8 cellular contexts compared by ENCODE assay signal in the genomic region with DNA sequence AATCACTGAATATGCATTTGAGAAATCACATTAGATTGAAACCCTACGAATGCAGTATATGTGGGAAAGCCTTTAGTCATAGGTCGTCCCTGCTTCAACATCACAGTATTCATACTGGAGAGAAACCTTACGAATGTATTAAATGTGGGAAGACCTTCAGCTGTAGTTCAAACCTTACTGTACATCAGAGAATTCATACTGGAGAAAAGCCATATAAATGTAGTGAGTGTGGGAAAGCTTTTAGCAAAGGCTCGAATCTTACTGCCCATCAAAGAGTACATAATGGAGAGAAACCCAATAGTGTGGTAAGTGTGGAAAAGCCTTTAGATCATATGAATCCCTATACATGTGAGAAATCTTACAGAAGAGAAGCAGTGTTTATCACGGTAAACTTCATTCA. TPM values are rescaled to one million over a fixed set of nuclear protein-coding genes. Genes with fewer than 3 reads are reported as not detected.
DNase-seq lines count a peak whose midpoint lies in the region; ATAC-seq, FAIRE-seq and TF ChIP-seq lines count a peak whose summit lies in the region.
"Not testable (repeated sequence)": the region's sequence is repeated elsewhere in the genome, so short reads cannot be mapped to it uniquely, and the experiment has no call there.
"Had no signal": no experiment of that assay in that cellular context is flagged by ENCODE, and none has a peak within 500 bp of the region (broad histone marks: within the 10 kb centered on the region; RNA-seq: fewer than 3 reads in every experiment).

No MANE protein-coding gene starts in this region.

- not testable (repeated sequence) for TF ChIP-seq RAD21 in HCT116 (IDR thresholded peaks at IDR 0.05; ENCODE audit: low read depth); liver (IDR thresholded peaks at IDR 0.05)

- H3K4me3 Mint-ChIP-seq in CD8-positive, alpha-beta memory T cell; astrocyte (ENCODE audit: unreplicated experiment): not testable (repeated sequence)

- not testable (repeated sequence) for H3K27ac Mint-ChIP-seq in CD8-positive, alpha-beta memory T cell; astrocyte (ENCODE audit: unreplicated experiment)

- not testable (repeated sequence) for DNase-seq in CD8-positive, alpha-beta memory T cell; HCT116 (ENCODE audit: low read depth, low spot score); HTR-8/SVneo (ENCODE audit: insufficient read length, low spot score); astrocyte (ENCODE audit: low read depth)

- intact Hi-C loops in HCT116 (cut with micrococcal nuclease) = not testable (repeated sequence)

- peaks cover 22 to 56% (median 49%) of the 10 kb centered on the region in 3 donors for H3K36me3 Mint-ChIP-seq in CD8-positive, alpha-beta memory T cell
- peaks cover 47% of the 10 kb centered on the region for H3K36me3 Mint-ChIP-seq in astrocyte (ENCODE audit: low read depth, unreplicated experiment)

- peak overlapping the region; percentile 8 for H3K4me3 ChIP-seq in CD8-positive, alpha-beta memory T cell (ENCODE audit: low read length)
- H3K4me3 ChIP-seq in HCT116 (replicated peaks in 1 of 2; ENCODE audit: low read depth in 1 of 2, low read length in 2 of 2); astrocyte (ENCODE audit: insufficient read depth, low read depth, low read length): not testable (repeated sequence)
- H3K4me3 ChIP-seq in liver (ENCODE audit: low read depth in 1 of 3, low read length in 3 of 3) = peak overlapping the region in 2 of 3 donors; percentile 5 to 20

- not testable (repeated sequence) for H3K4me1 Mint-ChIP-seq in CD8-positive, alpha-beta memory T cell; astrocyte (ENCODE audit: low read depth, unreplicated experiment)

- TF ChIP-seq CTCF in HCT116 (IDR thresholded peaks at IDR 0.05 in 2 of 3, conservative IDR thresholded peaks at IDR 0.05 in 1 of 3; ENCODE audit: borderline replicate concordance in 1 of 3, insufficient read depth in 1 of 3, low read depth in 2 of 3, low read length in 2 of 3); astrocyte (IDR thresholded peaks at IDR 0.05; ENCODE audit: insufficient read depth, low read depth, low read length); liver (IDR thresholded peaks at IDR 0.05; ENCODE audit: low read depth, low read length, missing input control): not testable (repeated sequence)

- H3K9ac ChIP-seq in HCT116 (ENCODE audit: low read length); astrocyte (ENCODE audit: low read length); liver (ENCODE audit: low read depth in 1 of 2, low read length in 2 of 2): not testable (repeated sequence)

- POLR2A ChIA-PET in CD8-positive, alpha-beta memory T cell (lab: Charles Lee); HCT116 (lab: Charles Lee): not testable (repeated sequence)

- H3K36me3 ChIP-seq in CD8-positive, alpha-beta memory T cell (ENCODE audit: insufficient read depth, low read length) = peaks cover 24% of the 10 kb centered on the region
- peaks cover 8 to 38% of the 10 kb centered on the region in 2 experiments; a peak in 3 of 4 replicates for H3K36me3 ChIP-seq in HCT116 (ENCODE audit: control insufficient read depth in 1 of 2, insufficient read depth in 2 of 2, low read length in 2 of 2)
- H3K36me3 ChIP-seq in astrocyte (ENCODE audit: insufficient read depth, low read length) = peaks cover 32% of the 10 kb centered on the region
- H3K36me3 ChIP-seq in liver (ENCODE audit: control insufficient read depth in 4 of 4, insufficient read depth in 3 of 4, low read depth in 1 of 4, low read length in 3 of 4) = peaks cover 5 to 45% (median 44%) of the 10 kb centered on the region in 4 donors

- CTCF ChIA-PET in CD8-positive, alpha-beta memory T cell (lab: Charles Lee); HCT116 (lab: Charles Lee): not testable (repeated sequence)

- 89% methylated on average over 5 of the region's 5 CpGs for WGBS in liver

- not testable (repeated sequence) for H2AFZ ChIP-seq in HCT116 (ENCODE audit: low read depth, low read length, poor library complexity, severe bottlenecking); astrocyte (ENCODE audit: low read depth, low read length)

- not testable (repeated sequence) for H3K27me3 Mint-ChIP-seq in CD8-positive, alpha-beta memory T cell; astrocyte (ENCODE audit: low read depth, unreplicated experiment)

- H3K27me3 ChIP-seq in CD8-positive, alpha-beta memory T cell (ENCODE audit: insufficient read depth, low read length, poor library complexity, severe bottlenecking); HCT116 (ENCODE audit: insufficient read depth, low read length); astrocyte (ENCODE audit: insufficient read depth, low read length); liver (ENCODE audit: control insufficient read depth in 4 of 4, insufficient read depth in 4 of 4, low read length in 3 of 4): not testable (repeated sequence)

- not testable (repeated sequence) for ATAC-seq in HCT116

- H3K4me1 ChIP-seq in CD8-positive, alpha-beta memory T cell (ENCODE audit: insufficient read depth, low read length); HCT116 (ENCODE audit: control insufficient read depth in 1 of 2, insufficient read depth in 2 of 2, low read length in 2 of 2); astrocyte (ENCODE audit: insufficient read depth, low read length); liver (ENCODE audit: control insufficient read depth in 4 of 4, insufficient read depth in 4 of 4, low read length in 3 of 4): not testable (repeated sequence)

- H3K9me3 ChIP-seq in CD8-positive, alpha-beta memory T cell (ENCODE audit: low read length) = peaks cover 42% of the 10 kb centered on the region
- not testable (repeated sequence) for H3K9me3 ChIP-seq in HCT116 (ENCODE audit: control insufficient read depth in 1 of 2, insufficient read depth in 1 of 2, low read depth in 1 of 2, low read length in 2 of 2)
- H3K9me3 ChIP-seq in astrocyte (ENCODE audit: insufficient read depth, low read depth, low read length) (peaks cover 38% of the 10 kb centered on the region), liver (ENCODE audit: control insufficient read depth in 4 of 4, low read length in 3 of 4) (peaks cover 19 to 59% (median 31%) of the 10 kb centered on the region in 4 donors)

- TF ChIP-seq POLR2A in HCT116 (IDR thresholded peaks at IDR 0.05; ENCODE audit: borderline replicate concordance, extremely low read depth, insufficient read depth, insufficient read length) = not testable (repeated sequence)

- not testable (repeated sequence) for BruUV-seq in HCT116 (replicated peaks; lab: Mats Ljungman, UMichigan)

- H3K9me3 Mint-ChIP-seq in CD8-positive, alpha-beta memory T cell = peaks cover 51 to 88% (median 85%) of the 10 kb centered on the region in 5 donors
- peaks cover 40% of the 10 kb centered on the region for H3K9me3 Mint-ChIP-seq in astrocyte (ENCODE audit: unreplicated experiment)

- H3K79me2 ChIP-seq in HCT116 (ENCODE audit: insufficient read depth, low read length); astrocyte (ENCODE audit: insufficient read depth, low read length): not testable (repeated sequence)

- FAIRE-seq in HTR-8/SVneo (lab: Jason Lieb, UNC) = peak; percentile 51
- peak; percentile 85 for FAIRE-seq in astrocyte (lab: Jason Lieb, UNC)

- RAD21 ChIA-PET in HCT116 (lab: Charles Lee; ENCODE audit: low non-redundant PET in 1 of 2, low total read pairs in 2 of 2, uncharacterized antibody in 2 of 2, unreplicated experiment in 2 of 2) = not testable (repeated sequence)

- not testable (repeated sequence) for H4K20me1 ChIP-seq in HCT116 (ENCODE audit: insufficient read depth); astrocyte (ENCODE audit: insufficient read depth, low read length)

- not testable (repeated sequence) for H3K9me2 ChIP-seq in HCT116 (ENCODE audit: insufficient read depth)

- H3K4me2 ChIP-seq in HCT116 (ENCODE audit: low read length); astrocyte (ENCODE audit: low read length): not testable (repeated sequence)

- not testable (repeated sequence) for H3K27ac ChIP-seq in CD8-positive, alpha-beta memory T cell (ENCODE audit: low read depth, low read length); HCT116 (ENCODE audit: low read depth, low read length); astrocyte (ENCODE audit: low read depth, low read length); liver (ENCODE audit: low read depth in 1 of 2, low read length in 2 of 2)

TF ChIP-seq in HCT116, 20 proteins besides CTCF, POLR2A, EP300 and RAD21:
- TF ChIP-seq ZNF274 (IDR thresholded peaks at IDR 0.05; ENCODE audit: low read depth, low read length) = peak; percentile 31

RNA-seq across cellular contexts. Expression of a gene that starts 7.8 kb away (rescaled TPM):
- total RNA-seq in CD8-positive, alpha-beta memory T cell = 10 to 100 TPM; 13.4 to 14.8 TPM
- 16.0 TPM for polyA plus RNA-seq in CD8-positive, alpha-beta memory T cell
- total RNA-seq in HCT116 (2021; ENCODE audit: unreplicated experiment) (9.9 TPM), astrocyte (14.8 and 16.5 TPM in 2 replicates), liver (10 to 100 TPM; 11.4 to 18.6 TPM)
- 2.0 and 5.7 TPM in 2 replicates for polyA plus RNA-seq in HCT116 (2012)
- 10 to 100 TPM in 1 of 2 donors, 1 to 10 TPM in 1; 5.8 to 15.9 TPM for polyA plus RNA-seq in liver

RNA-seq across cellular contexts. Expression of a gene that starts 8.3 kb away (rescaled TPM):
- under 1 TPM; 0.22 to 0.29 TPM for total RNA-seq in CD8-positive, alpha-beta memory T cell
- not detected for polyA plus RNA-seq in CD8-positive, alpha-beta memory T cell
- total RNA-seq in HCT116 (2021; ENCODE audit: unreplicated experiment) (0.27 TPM), astrocyte (0.14 and 0.31 TPM in 2 replicates), liver (under 1 TPM; 0.09 to 0.50 TPM)
- 0.33 and 0.90 TPM in 2 replicates for polyA plus RNA-seq in HCT116 (2012)
- under 1 TPM in 1 of 2 donors, not detected in 1; 0.25 TPM for polyA plus RNA-seq in liver
- total RNA-seq: Daoy, G401 had no signal
- polyA plus RNA-seq: BJ had no signal

RNA-seq across cellular contexts. Expression of a gene that starts 48.8 kb away (rescaled TPM):
- total RNA-seq in CD8-positive, alpha-beta memory T cell = 1 to 10 TPM; 4.5 to 6.3 TPM
- polyA plus RNA-seq in CD8-positive, alpha-beta memory T cell = 24.7 TPM
- total RNA-seq in HCT116 (2021; ENCODE audit: unreplicated experiment) (4.0 TPM), astrocyte (4.8 and 5.2 TPM in 2 replicates), liver (10 to 100 TPM in 1 of 2 donors, 1 to 10 TPM in 1; 9.6 to 15.2 TPM)
- polyA plus RNA-seq in HCT116 (2012) = 2.0 and 2.9 TPM in 2 replicates
- polyA plus RNA-seq in liver = 10 to 100 TPM in 1 of 2 donors, 1 to 10 TPM in 1; 8.9 to 10.4 TPM
